33 cellular contexts compared by ENCODE assay signal in genomic region chr5:88957000-88957399, GRCh38.
"Had no signal": no experiment of that assay in that cellular context is flagged by ENCODE, and none has a peak within 500 bp of the region (broad histone marks: within the 10 kb centered on the region; RNA-seq: fewer than 3 reads in every experiment).

No MANE protein-coding gene starts in this region.

- H3K4me3 ChIP-seq: cardiac muscle cell, K562, PC-9, SJCRH30, SK-N-MC had no signal

- ATAC-seq: activated CD8-positive, alpha-beta memory T cell treated with anti-CD3 and anti-CD28 coated beads, Interleukin-2, amount 10 ng/mL, durations not matched to agents 7 days and 5 days; K562 had no signal

- DNase-seq: activated CD4-positive, alpha-beta memory T cell treated with anti-CD3 and anti-CD28 coated beads, Interleukin-2, amount 10 ng/mL, durations not matched to agents 7 days and 5 days; activated CD4-positive, alpha-beta T cell treated with anti-CD3 and anti-CD28 coated beads for 1 hour; activated CD4-positive, alpha-beta T cell treated with anti-CD3 and anti-CD28 coated beads for 48 hours; activated CD4-positive, CD25-positive, alpha-beta regulatory T cell; activated CD8-positive, alpha-beta memory T cell treated with anti-CD3 and anti-CD28 coated beads for 24 hours; activated CD8-positive, alpha-beta memory T cell treated with anti-CD3 and anti-CD28 coated beads, Interleukin-2, amount 10 ng/mL, durations not matched to agents 7 days and 5 days; activated CD8-positive, alpha-beta memory T cell treated with anti-CD3 and anti-CD28 coated beads, Interleukin-2, amount 50 U/mL, for 48 hours; activated effector memory CD4-positive, alpha-beta T cell treated with anti-CD3 and anti-CD28 coated beads, Interleukin-2, amount 50 U/mL, for 16 hours; activated naive CD4-positive, alpha-beta T cell; activated naive CD4-positive, alpha-beta T cell treated with anti-CD3 and anti-CD28 coated beads, Interleukin-2, amount 50 U/mL, for 16 hours; activated naive CD8-positive, alpha-beta T cell treated with anti-CD3 and anti-CD28 coated beads for 36 hours; activated T-cell treated with anti-CD3 and anti-CD28 coated beads, Interleukin-2, amount 50 U/mL, for 48 hours; amniotic stem cell; aorta; brain microvascular endothelial cell; NCI-H1048; NCI-H1105 treated with DMSO at 0.1 percent for 48 hours; NCI-H1436; NCI-H1694; NCI-H1930; NCI-H2081 treated with DMSO at 0.1 percent for 48 hours; NCI-H226; NCI-H446 treated with DMSO at 0.1 percent for 48 hours; NCI-H524; NK-92 treated with Interleukin-12 subunit alpha and Interleukin-12 subunit beta, amount 100 ng/mL, for 24 hours; PC-9; Right ventricle myocardium superior; SJCRH30; T1000; WERI-Rb-1 had no signal
